ENCODE assay signal across 8 cellular contexts in genomic region chr13:98853791-98854191, GRCh38.
DNase-seq lines count a peak whose midpoint lies in the region; ATAC-seq and TF ChIP-seq lines count a peak whose summit lies in the region.

No MANE protein-coding gene starts in this region.

- H3K4me1 ChIP-seq in stomach smooth muscle (ENCODE audit: control insufficient read depth, insufficient read depth, low read length) (peaks cover 11% of the 10 kb centered on the region), HAP-1 (no peaks in the 10 kb centered on the region)

- DNase-seq in GM03348 (ENCODE audit: low spot score) (peak; percentile 79), cardiac fibroblast (ENCODE audit: low read depth in 2 of 2) (peak; percentile 37 to 55), HAP-1 (ENCODE audit: low spot score in 2 of 2) (no peak), dorsolateral prefrontal cortex (no peak), inferior parietal cortex (ENCODE audit: extremely low spot score) (no peak)

- H3K9me3 ChIP-seq in stomach smooth muscle (ENCODE audit: control insufficient read depth in 2 of 2, low read length in 2 of 2): no peaks in the 10 kb centered on the region
- H3K9me3 ChIP-seq in HAP-1: no peaks in the 10 kb centered on the region

- H3K36me3 ChIP-seq in stomach smooth muscle (ENCODE audit: control insufficient read depth in 2 of 2, insufficient read depth in 2 of 2, low read length in 2 of 2) (peaks cover 20% of the 10 kb centered on the region in 2 donors), HAP-1 (replicated peaks) (no peaks in the 10 kb centered on the region; the same call in 1 of the 2 replicates)

- no peak overlapping the region for H3K9ac ChIP-seq in stomach smooth muscle (ENCODE audit: low read length in 2 of 2)

- in situ Hi-C loops in HAP-1 (cut with MboI; ENCODE audit: low sequenced_read_pairs): no loop called here

- ATAC-seq in GM21360 (IDR thresholded peaks at IDR 0.05; ENCODE audit: unreplicated experiment) (peak; percentile 100), HG03521 (IDR thresholded peaks at IDR 0.05; ENCODE audit: unreplicated experiment) (peak; percentile 100)

- H3K27ac ChIP-seq in stomach smooth muscle (ENCODE audit: low read length) (peak overlapping the region; percentile 12), dorsolateral prefrontal cortex (peak overlapping the region in 1 of 59 donors; percentile 42)

- H3K27me3 ChIP-seq in stomach smooth muscle (ENCODE audit: control insufficient read depth in 1 of 2, insufficient read depth in 2 of 2, low read length in 2 of 2) (no peaks in the 10 kb centered on the region), HAP-1 (ENCODE audit: low read depth) (no peaks in the 10 kb centered on the region), dorsolateral prefrontal cortex (no peaks in the 10 kb centered on the region)

- H3K4me3 ChIP-seq in cardiac fibroblast (replicated peaks in 1 of 2; ENCODE audit: low read depth in 2 of 2, low read length in 2 of 2): no peak overlapping the region
- peak overlapping the region in 1 of 2 donors; percentile 47 for H3K4me3 ChIP-seq in stomach smooth muscle (ENCODE audit: low read length in 2 of 2)
- H3K4me3 ChIP-seq in HAP-1: no peak overlapping the region
- no peak overlapping the region for H3K4me3 ChIP-seq in dorsolateral prefrontal cortex

- intact Hi-C loops in dorsolateral prefrontal cortex (cut with DNase I): no loop called here

- TF ChIP-seq CTCF in cardiac fibroblast (IDR thresholded peaks at IDR 0.05; ENCODE audit: low read depth, low read length) (no peak), dorsolateral prefrontal cortex (IDR thresholded peaks at IDR 0.05 in 54 of 56, conservative IDR thresholded peaks at IDR 0.05 in 2 of 56; ENCODE audit: low read depth in 1 of 56, partially characterized antibody in 56 of 56) (no peak)

Comparison
In these comparisons a context has a peak if more than half of its experiments do, and no peak if none do; other contexts are left out.
1. DNase-seq: peak in GM03348 (single experiment) and cardiac fibroblast (2 of 2); none in HAP-1 (0 of 2), dorsolateral prefrontal cortex (0 of 10) and inferior parietal cortex (single experiment).